8 cellular contexts compared by ENCODE assay signal in the genomic region with DNA sequence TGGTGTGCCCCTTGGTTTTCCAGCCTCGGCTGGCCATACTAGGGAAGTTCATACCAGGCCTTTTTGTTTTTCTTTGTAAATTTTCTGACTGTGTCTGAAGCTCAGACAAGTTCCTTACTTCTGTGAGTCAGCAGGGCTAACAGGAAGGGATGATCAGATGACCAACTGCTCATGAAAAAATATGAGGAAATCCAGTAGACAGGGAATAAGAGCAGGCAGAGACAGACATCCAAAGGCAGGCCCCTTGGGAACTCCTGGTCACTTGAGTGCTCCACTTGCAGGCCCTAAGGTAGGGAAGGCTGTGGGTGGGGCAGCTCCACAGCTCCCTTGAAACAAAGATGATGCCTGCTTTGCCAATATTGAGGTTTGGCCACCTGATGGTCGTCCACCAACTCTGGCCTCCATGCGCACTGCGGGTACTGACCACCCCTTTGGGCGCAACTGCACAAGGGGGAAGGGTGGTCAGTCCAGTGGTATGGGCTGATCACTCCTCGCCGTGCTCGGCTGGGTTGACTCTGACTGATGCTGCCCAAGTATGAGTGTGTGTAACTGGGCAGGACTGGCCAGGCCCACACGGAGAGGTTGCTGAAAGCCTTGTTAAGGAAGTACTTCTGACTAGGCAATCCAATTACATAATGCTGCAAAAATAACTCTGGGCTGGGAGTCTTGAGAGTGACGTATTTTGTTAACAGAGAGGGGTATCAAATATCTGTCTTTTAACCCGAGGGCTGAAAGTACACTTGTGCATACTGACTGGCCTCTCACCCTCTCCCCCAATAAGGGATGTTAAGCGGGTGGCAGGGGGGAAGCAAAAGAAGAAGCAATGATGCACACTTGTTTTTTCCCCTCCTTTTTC. TPM values are rescaled to one million over a fixed set of nuclear protein-coding genes. Genes with fewer than 3 reads are reported as not detected.
DNase-seq lines count a peak whose midpoint lies in the region; ATAC-seq and TF ChIP-seq lines count a peak whose summit lies in the region.

No MANE protein-coding gene starts in this region.

- H3K27ac ChIP-seq in endodermal cell (ENCODE audit: low read depth, low read length): no peak overlapping the region
- H3K27ac ChIP-seq in naive thymus-derived CD4-positive, alpha-beta T cell (ENCODE audit: low read depth, low read length): no peak overlapping the region

- intact Hi-C loops in naive thymus-derived CD4-positive, alpha-beta T cell (cut with micrococcal nuclease): no loop called here

- H3K36me3 Mint-ChIP-seq in endodermal cell (ENCODE audit: low read depth): no peaks in the 10 kb centered on the region
- no peaks in the 10 kb centered on the region for H3K36me3 Mint-ChIP-seq in naive thymus-derived CD4-positive, alpha-beta T cell

- H3K4me3 Mint-ChIP-seq in endodermal cell: no peak overlapping the region
- no peak overlapping the region for H3K4me3 Mint-ChIP-seq in naive thymus-derived CD4-positive, alpha-beta T cell

- H3K4me3 ChIP-seq in endodermal cell (ENCODE audit: low read length): no peak overlapping the region
- no peak overlapping the region for H3K4me3 ChIP-seq in naive thymus-derived CD4-positive, alpha-beta T cell (ENCODE audit: low read length)

- no peaks in the 10 kb centered on the region for H3K36me3 ChIP-seq in endodermal cell (ENCODE audit: control insufficient read depth, insufficient read depth, low read length)
- H3K36me3 ChIP-seq in naive thymus-derived CD4-positive, alpha-beta T cell (ENCODE audit: control insufficient read depth in 2 of 3, insufficient read depth in 3 of 3, low read length in 3 of 3): no peaks in the 10 kb centered on the region

- H3K27me3 ChIP-seq in endodermal cell (ENCODE audit: control insufficient read depth, insufficient read depth, low read length, poor library complexity, severe bottlenecking): peaks cover 90% of the 10 kb centered on the region
- peaks cover 0 to 9% of the 10 kb centered on the region in 2 donors for H3K27me3 ChIP-seq in naive thymus-derived CD4-positive, alpha-beta T cell (ENCODE audit: control insufficient read depth in 2 of 2, insufficient read depth in 2 of 2, low read length in 2 of 2)

- H3K27ac Mint-ChIP-seq in endodermal cell: no peak overlapping the region
- no peak overlapping the region for H3K27ac Mint-ChIP-seq in naive thymus-derived CD4-positive, alpha-beta T cell

- peak; percentile 86 for ATAC-seq in naive thymus-derived CD4-positive, alpha-beta T cell
- ATAC-seq in HG02798 (IDR thresholded peaks at IDR 0.05; ENCODE audit: poor library complexity, unreplicated experiment) (no peak), GM18861 (IDR thresholded peaks at IDR 0.05; ENCODE audit: unreplicated experiment) (no peak)

- WGBS in endodermal cell (ENCODE audit: insufficient coverage in 1 of 2, insufficient read length in 1 of 2), 2 experiments: 77 to 80% methylated on average over 8 to 12 of the region's 12 CpGs

- peaks cover 21% of the 10 kb centered on the region for H3K4me1 Mint-ChIP-seq in endodermal cell
- H3K4me1 Mint-ChIP-seq in naive thymus-derived CD4-positive, alpha-beta T cell: peaks cover 0 to 17% (median 8%) of the 10 kb centered on the region in 7 donors

- H3K4me1 ChIP-seq in endodermal cell (ENCODE audit: control insufficient read depth, insufficient read depth, low read length): peaks cover 3% of the 10 kb centered on the region
- H3K4me1 ChIP-seq in naive thymus-derived CD4-positive, alpha-beta T cell (ENCODE audit: control insufficient read depth in 2 of 2, insufficient read depth in 2 of 2, low read length in 2 of 2): no peaks in the 10 kb centered on the region

- H3K9me3 Mint-ChIP-seq in endodermal cell: no peaks in the 10 kb centered on the region
- peaks cover 0 to 5% (median 0%) of the 10 kb centered on the region in 11 donors for H3K9me3 Mint-ChIP-seq in naive thymus-derived CD4-positive, alpha-beta T cell

- no peak for TF ChIP-seq CTCF in endodermal cell (conservative IDR thresholded peaks at IDR 0.05)

- no peaks in the 10 kb centered on the region for H3K9me3 ChIP-seq in endodermal cell (ENCODE audit: control insufficient read depth, low read length)
- no peaks in the 10 kb centered on the region for H3K9me3 ChIP-seq in naive thymus-derived CD4-positive, alpha-beta T cell (ENCODE audit: control insufficient read depth in 2 of 3, low read length in 3 of 3)

- DNase-seq in DMS53 (lab: John Stamatoyannopoulos, UW) (peak; percentile 97), NCI-H510A (lab: John Stamatoyannopoulos, UW) (peak; percentile 76), endodermal cell (peak; percentile 43)
- DNase-seq in naive thymus-derived CD4-positive, alpha-beta T cell: no peak
- DNase-seq in stimulated activated CD4-positive, alpha-beta T cell treated with anti-CD3 and anti-CD28 coated beads, Interleukin-12 subunit alpha, Interleukin-12 subunit beta, amount 100 ng/mL, for 4 hours: no peak
- DNase-seq in activated CD8-positive, alpha-beta memory T cell treated with anti-CD3 and anti-CD28 coated beads for 24 hours: no peak

- no peak overlapping the region for H3K9ac ChIP-seq in endodermal cell (ENCODE audit: extremely low read depth, low read length, poor library complexity, severe bottlenecking)

- CTCF ChIA-PET in naive thymus-derived CD4-positive, alpha-beta T cell (lab: Charles Lee): no interaction called here

- peaks cover 96% of the 10 kb centered on the region for H3K27me3 Mint-ChIP-seq in endodermal cell (ENCODE audit: insufficient read depth)
- H3K27me3 Mint-ChIP-seq in naive thymus-derived CD4-positive, alpha-beta T cell: peaks cover 46 to 85% (median 60%) of the 10 kb centered on the region in 5 donors

- POLR2A ChIA-PET in naive thymus-derived CD4-positive, alpha-beta T cell (lab: Charles Lee): no interaction called here

RNA-seq across cellular contexts. Expression of a gene that starts 20.8 kb away (rescaled TPM):
- total RNA-seq in endodermal cell: 1 to 10 TPM in 1 of 2 donors, under 1 TPM in 1; 0.79 to 2.2 TPM
- polyA plus RNA-seq in endodermal cell (2013, experiment 1 of 2): 9.3 TPM
- polyA plus RNA-seq in endodermal cell (2013, experiment 2 of 2): 10.4 TPM
- 1 to 10 TPM; 1.5 to 9.8 (median 2.2) TPM for total RNA-seq in naive thymus-derived CD4-positive, alpha-beta T cell
- under 1 TPM; 0.09 to 0.21 TPM for polyA plus RNA-seq in naive thymus-derived CD4-positive, alpha-beta T cell

Comparison
In these comparisons a context has a peak if more than half of its experiments do, and no peak if none do; other contexts are left out.
1. DNase-seq: peak in DMS53 (single experiment), NCI-H510A (single experiment) and endodermal cell (single experiment); none in naive thymus-derived CD4-positive, alpha-beta T cell (0 of 9), stimulated activated CD4-positive, alpha-beta T cell treated with anti-CD3 and anti-CD28 coated beads, Interleukin-12 subunit alpha, Interleukin-12 subunit beta, amount 100 ng/mL, for 4 hours (single experiment) and activated CD8-positive, alpha-beta memory T cell treated with anti-CD3 and anti-CD28 coated beads for 24 hours (single experiment).